In genomic region chr1:15452866-15453571, GRCh38 we compare ENCODE assay signal across 23 cellular contexts. TPM values are rescaled to one million over a fixed set of nuclear protein-coding genes. Genes with fewer than 3 reads are reported as not detected.
DNase-seq lines count a peak whose midpoint lies in the region; ATAC-seq, FAIRE-seq and TF ChIP-seq lines count a peak whose summit lies in the region.
"Had no signal": no experiment of that assay in that cellular context is flagged by ENCODE, and none has a peak within 500 bp of the region (broad histone marks: within the 10 kb centered on the region; RNA-seq: fewer than 3 reads in every experiment).

No MANE protein-coding gene starts in this region.

- WGBS in K562 (ENCODE audit: insufficient coverage, low coverage, missing lambda C conversion rate) = 47% methylated on average over 10 of the region's 10 CpGs

- FAIRE-seq in K562 (lab: Jason Lieb, UNC) = no peak
- FAIRE-seq: GM12892, H54 had no signal

- H3K9me3 Mint-ChIP-seq in glutamatergic neuron (ENCODE audit: unreplicated experiment) = peaks cover 2% of the 10 kb centered on the region
- H3K9me3 Mint-ChIP-seq: CD4-positive, alpha-beta memory T cell had no signal

- TF ChIP-seq EP300 in K562 (IDR thresholded peaks at IDR 0.05; ENCODE audit: low read length) = no peak

- no peaks in the 10 kb centered on the region for H3K36me3 ChIP-seq in K562 (ENCODE audit: control insufficient read depth, insufficient read depth, low read length)
- H3K36me3 ChIP-seq in stomach smooth muscle (ENCODE audit: control insufficient read depth in 2 of 2, insufficient read depth in 2 of 2, low read length in 2 of 2) = no peaks in the 10 kb centered on the region
- H3K36me3 ChIP-seq in brain microvascular endothelial cell (replicated peaks) = no peaks in the 10 kb centered on the region
- H3K36me3 ChIP-seq: BLaER1 had no signal

- H3K79me2 ChIP-seq in K562 (ENCODE audit: control insufficient read depth, insufficient read depth, low read length) = no peaks in the 10 kb centered on the region

- intact Hi-C loops in K562 (cut with micrococcal nuclease) = no loop called here

- peaks cover 5% of the 10 kb centered on the region for H3K36me3 Mint-ChIP-seq in glutamatergic neuron (ENCODE audit: unreplicated experiment)
- H3K36me3 Mint-ChIP-seq: CD14-positive monocyte; CD4-positive, alpha-beta memory T cell had no signal

- no peak for TF ChIP-seq POLR2A in K562 (conservative IDR thresholded peaks at IDR 0.05)

- no peak overlapping the region for H3K4me2 ChIP-seq in K562 (ENCODE audit: insufficient read depth, low read length)
- H3K4me2 ChIP-seq: BLaER1, GM23338 had no signal

- no peak for TF ChIP-seq RAD21 in K562 (CRISPR knock-in tag; conservative IDR thresholded peaks at IDR 0.05 in 1 of 2, IDR thresholded peaks at IDR 0.05 in 1 of 2)

- no peak overlapping the region for H3K4me3 Mint-ChIP-seq in glutamatergic neuron (ENCODE audit: unreplicated experiment)
- H3K4me3 Mint-ChIP-seq: CD14-positive monocyte; CD4-positive, alpha-beta memory T cell; GM23338 had no signal

- no peak for TF ChIP-seq CTCF in K562 (IDR thresholded peaks at IDR 0.05 in 2 of 3, conservative IDR thresholded peaks at IDR 0.05 in 1 of 3; ENCODE audit: insufficient read depth in 2 of 3, low read depth in 1 of 3, low read length in 3 of 3)
- TF ChIP-seq CTCF in brain microvascular endothelial cell (IDR thresholded peaks at IDR 0.05; ENCODE audit: low read depth, low read length, missing control alignments) = no peak
- no peak for TF ChIP-seq CTCF in glutamatergic neuron (IDR thresholded peaks at IDR 0.05; ENCODE audit: partially characterized antibody, unreplicated experiment)

- in situ Hi-C loops in K562 (cut with MboI) = no loop called here
- in situ Hi-C loops in brain microvascular endothelial cell (cut with HindIII; ENCODE audit: low pct_ligation_motif_present, low sequenced_read_pairs) = no loop called here

- H3K27me3 ChIP-seq in K562 (ENCODE audit: control insufficient read depth in 2 of 2, insufficient read depth in 2 of 2, low read length in 2 of 2) (no peaks in the 10 kb centered on the region), stomach smooth muscle (ENCODE audit: control insufficient read depth in 1 of 2, insufficient read depth in 2 of 2, low read length in 2 of 2) (no peaks in the 10 kb centered on the region), brain microvascular endothelial cell (replicated peaks) (no peaks in the 10 kb centered on the region)
- H3K27me3 ChIP-seq: BLaER1 had no signal

- H3K9me3 ChIP-seq in K562 (replicated peaks; ENCODE audit: control insufficient read depth, insufficient read depth, low read depth, low read length) = no peaks in the 10 kb centered on the region
- H3K9me3 ChIP-seq in stomach smooth muscle (ENCODE audit: control insufficient read depth in 2 of 2, low read length in 2 of 2) = peaks cover 0 to 10% of the 10 kb centered on the region in 2 donors
- H3K9me3 ChIP-seq: BLaER1 had no signal

- no peak overlapping the region for H3K4me3 ChIP-seq in K562
- no peak overlapping the region for H3K4me3 ChIP-seq in stomach smooth muscle (ENCODE audit: low read length in 2 of 2)
- H3K4me3 ChIP-seq in brain microvascular endothelial cell (ENCODE audit: low read depth, low read length) = no peak overlapping the region
- H3K4me3 ChIP-seq: BLaER1, GM23338 had no signal

- ATAC-seq in K562 = no peak
- ATAC-seq: GM23338 had no signal

- no peak overlapping the region for H3K9ac ChIP-seq in K562 (ENCODE audit: insufficient read depth in 1 of 2, low read depth in 2 of 2, low read length in 2 of 2)
- H3K9ac ChIP-seq in stomach smooth muscle (ENCODE audit: low read length in 2 of 2) = no peak overlapping the region
- H3K9ac ChIP-seq: BLaER1 had no signal

- POLR2A ChIA-PET in K562 (lab: Yijun Ruan, JAX) = interaction anchor here (0.8 kb wide), 1 partner anchor 282 kb away, joined by 3 read pairs; no protein-coding TSS in a partner anchor

- H3K27me3 Mint-ChIP-seq in glutamatergic neuron (ENCODE audit: unreplicated experiment) = peaks cover 3% of the 10 kb centered on the region

- H3K4me1 Mint-ChIP-seq in glutamatergic neuron (ENCODE audit: low read depth, unreplicated experiment) = peaks cover 1% of the 10 kb centered on the region
- H3K4me1 Mint-ChIP-seq: CD4-positive, alpha-beta memory T cell had no signal

- no peaks in the 10 kb centered on the region for H3K9me1 ChIP-seq in K562 (ENCODE audit: control insufficient read depth, insufficient read depth, low read length)

- H3K27ac Mint-ChIP-seq in glutamatergic neuron (ENCODE audit: unreplicated experiment) = no peak overlapping the region
- H3K27ac Mint-ChIP-seq: CD4-positive, alpha-beta memory T cell; GM23338 had no signal

- peak; percentile 44 for DNase-seq in NCI-H82 (lab: John Stamatoyannopoulos, UW)
- DNase-seq in NCI-H82 treated with DMSO at 0.1 percent for 48 hours (lab: John Stamatoyannopoulos, UW; ENCODE audit: unreplicated experiment) = no peak
- peak; percentile 63 for DNase-seq in NCI-H2171 treated with DMSO at 0.1 percent for 48 hours (lab: John Stamatoyannopoulos, UW)
- DNase-seq in K562 (ENCODE audit: extremely low read depth in 1 of 4, low spot score in 3 of 4) = no peak
- no peak for DNase-seq in brain microvascular endothelial cell
- DNase-seq in GDM1 (lab: John Stamatoyannopoulos, UW) = no peak
- DNase-seq in glutamatergic neuron = no peak
- DNase-seq: 8988T; CD4-positive, alpha-beta memory T cell; DMS53; DND-41 had no signal

- H3K27ac ChIP-seq in K562 (ENCODE audit: extremely low read depth, low read depth, low read length) (no peak overlapping the region), stomach smooth muscle (ENCODE audit: low read length) (peak overlapping the region; percentile 67), brain microvascular endothelial cell (no peak overlapping the region)
- H3K27ac ChIP-seq: BLaER1, HL-60 had no signal

- CTCF ChIA-PET in K562 (lab: Yijun Ruan, JAX; ENCODE audit: low intra/inter-chr PET ratio) = no interaction called here

- H2AFZ ChIP-seq in K562 (ENCODE audit: low read depth, low read length) = peak overlapping the region; percentile 9; the same call in 1 of the 2 replicates
- H2AFZ ChIP-seq: GM23338 had no signal

- no TSS peak for BruUV-seq in K562 (replicated peaks; lab: Mats Ljungman, UMichigan)

- H3K4me1 ChIP-seq in K562 (replicated peaks in 1 of 2; ENCODE audit: control insufficient read depth in 2 of 2, insufficient read depth in 2 of 2, low read length in 2 of 2) (peaks cover 11 to 13% of the 10 kb centered on the region in 2 experiments), stomach smooth muscle (ENCODE audit: control insufficient read depth, insufficient read depth, low read length) (peaks cover 9% of the 10 kb centered on the region)

- no peaks in the 10 kb centered on the region for H4K20me1 ChIP-seq in K562 (replicated peaks; ENCODE audit: control insufficient read depth, insufficient read depth, low read length)
- H4K20me1 ChIP-seq: BLaER1 had no signal

RNA-seq across cellular contexts. Expression of gene CELA2A, which starts 3.5 kb away (rescaled TPM):
- not detected in 2 replicates for total RNA-seq in K562 (2011; cell fraction: chromatin; rRNA removed; ENCODE audit: low replicate concordance)
- not detected in 2 replicates for total RNA-seq in K562 (2011; cell fraction: nucleolus; rRNA removed)
- not detected in 2 replicates for total RNA-seq in K562 (2011; cell fraction: nucleoplasm; rRNA removed)
- total RNA-seq in K562 (2014; rRNA removed) (not detected in 2 replicates), K562 (2014; rRNA removed; fragmentation: Illumina TruSeq; extraction: Trizol) (not detected in 2 replicates), K562 (2015; rRNA removed; fragmentation: Illumina TruSeq; extraction: Trizol) (not detected in 2 replicates), K562 (2021) (0.47 and 0.62 TPM in 2 replicates), glutamatergic neuron (ENCODE audit: unreplicated experiment) (not detected)
- polyA plus RNA-seq in K562 (2011; rRNA removed) (not detected in 2 replicates), K562 (2014; fragmentation: Illumina TruSeq; extraction: Trizol) (not detected in 2 replicates), K562 (2014; fragmentation: Nextera tagmentation; extraction: Ambion mirVana) (not detected), K562 (2014; rRNA removed) (not detected in 2 replicates)
- not detected in 2 replicates for polyA plus RNA-seq in K562 (2011; cell fraction: cytosol; rRNA removed)
- polyA plus RNA-seq in K562 (2011; cell fraction: nucleus; rRNA removed) = 0.17 TPM in 1 of 2 replicates, not detected in the other
- polyA plus RNA-seq in K562 (2012) = 0.30 TPM in 1 of 2 replicates, not detected in the other
- polyA minus RNA-seq in K562 (2011; rRNA and poly(A)+ RNA removed) = not detected in 2 replicates
- polyA minus RNA-seq in K562 (2011; cell fraction: cytosol; rRNA and poly(A)+ RNA removed) = not detected in 2 replicates
- polyA minus RNA-seq in K562 (2011; cell fraction: nucleus; rRNA and poly(A)+ RNA removed) = not detected in 2 replicates
- total RNA-seq: A673; CD4-positive, alpha-beta memory T cell; G401; GM23338; HT1080; IMR-90 had no signal
- polyA plus RNA-seq: AG04450; CD14-positive monocyte; CD4-positive, alpha-beta memory T cell; GM23338; IMR-90 had no signal

RNA-seq across cellular contexts. Expression of gene CTRC, which starts 14.8 kb away (rescaled TPM):
- not detected in 2 replicates for total RNA-seq in K562 (2011; cell fraction: chromatin; rRNA removed; ENCODE audit: low replicate concordance)
- total RNA-seq in K562 (2011; cell fraction: nucleolus; rRNA removed) = not detected in 2 replicates
- total RNA-seq in K562 (2011; cell fraction: nucleoplasm; rRNA removed) = not detected in 2 replicates
- total RNA-seq in K562 (2014; rRNA removed) (not detected in 2 replicates), K562 (2014; rRNA removed; fragmentation: Illumina TruSeq; extraction: Trizol) (not detected in 2 replicates), K562 (2015; rRNA removed; fragmentation: Illumina TruSeq; extraction: Trizol) (not detected in 2 replicates), K562 (2021) (0.84 and 1.2 TPM in 2 replicates), glutamatergic neuron (ENCODE audit: unreplicated experiment) (not detected)
- polyA plus RNA-seq in K562 (2011; rRNA removed) (not detected in 2 replicates), K562 (2014; fragmentation: Illumina TruSeq; extraction: Trizol) (not detected in 2 replicates), K562 (2014; fragmentation: Nextera tagmentation; extraction: Ambion mirVana) (not detected), K562 (2014; rRNA removed) (not detected in 2 replicates)
- polyA plus RNA-seq in K562 (2011; cell fraction: cytosol; rRNA removed) = not detected in 2 replicates
- not detected in 2 replicates for polyA plus RNA-seq in K562 (2011; cell fraction: nucleus; rRNA removed)
- polyA plus RNA-seq in K562 (2012) = 0.03 and 0.12 TPM in 2 replicates
- not detected in 2 replicates for polyA minus RNA-seq in K562 (2011; rRNA and poly(A)+ RNA removed)
- polyA minus RNA-seq in K562 (2011; cell fraction: cytosol; rRNA and poly(A)+ RNA removed) = not detected in 2 replicates
- not detected in 2 replicates for polyA minus RNA-seq in K562 (2011; cell fraction: nucleus; rRNA and poly(A)+ RNA removed)
- total RNA-seq: G401, HT1080, IMR-90 had no signal
- polyA plus RNA-seq: AG04450; CD14-positive monocyte; CD4-positive, alpha-beta memory T cell; GM23338; IMR-90 had no signal

RNA-seq across cellular contexts. Expression of gene CELA2B, which starts 22.9 kb away (rescaled TPM):
- not detected in 2 replicates for total RNA-seq in K562 (2011; cell fraction: chromatin; rRNA removed; ENCODE audit: low replicate concordance)
- total RNA-seq in K562 (2011; cell fraction: nucleolus; rRNA removed) = not detected in 2 replicates
- not detected in 2 replicates for total RNA-seq in K562 (2011; cell fraction: nucleoplasm; rRNA removed)
- total RNA-seq in K562 (2014; rRNA removed) (2.1 TPM in 1 of 2 replicates, not detected in the other), K562 (2014; rRNA removed; fragmentation: Illumina TruSeq; extraction: Trizol) (not detected in 2 replicates), K562 (2015; rRNA removed; fragmentation: Illumina TruSeq; extraction: Trizol) (not detected in 2 replicates), K562 (2021) (0.40 and 0.51 TPM in 2 replicates), glutamatergic neuron (ENCODE audit: unreplicated experiment) (not detected)
- polyA plus RNA-seq in K562 (2011; rRNA removed) (not detected in 2 replicates), K562 (2014; fragmentation: Illumina TruSeq; extraction: Trizol) (not detected in 2 replicates), K562 (2014; fragmentation: Nextera tagmentation; extraction: Ambion mirVana) (under 1 TPM in 1 of 2 experiments, not detected in 1; 0.25 TPM), K562 (2014; rRNA removed) (0.25 and 0.39 TPM in 2 replicates)
- 0.31 TPM in 1 of 2 replicates, not detected in the other for polyA plus RNA-seq in K562 (2011; cell fraction: cytosol; rRNA removed)
- polyA plus RNA-seq in K562 (2011; cell fraction: nucleus; rRNA removed) = not detected in 2 replicates
- 0.28 TPM in 1 of 2 replicates, not detected in the other for polyA plus RNA-seq in K562 (2012)
- polyA minus RNA-seq in K562 (2011; rRNA and poly(A)+ RNA removed) = 0.28 TPM in 1 of 2 replicates, not detected in the other
- not detected in 2 replicates for polyA minus RNA-seq in K562 (2011; cell fraction: cytosol; rRNA and poly(A)+ RNA removed)
- not detected in 2 replicates for polyA minus RNA-seq in K562 (2011; cell fraction: nucleus; rRNA and poly(A)+ RNA removed)
- total RNA-seq: A673; CD4-positive, alpha-beta memory T cell; G401; GM23338; HT1080; IMR-90 had no signal
- polyA plus RNA-seq: AG04450; CD14-positive monocyte; CD4-positive, alpha-beta memory T cell; GM23338; IMR-90 had no signal

RNA-seq across cellular contexts. Expression of gene EFHD2, which starts 43.3 kb away (rescaled TPM):
- total RNA-seq in K562 (2011; cell fraction: chromatin; rRNA removed; ENCODE audit: low replicate concordance) = 5.8 and 18.8 TPM in 2 replicates
- 14.5 and 18.0 TPM in 2 replicates for total RNA-seq in K562 (2011; cell fraction: nucleolus; rRNA removed)
- 10.8 and 14.2 TPM in 2 replicates for total RNA-seq in K562 (2011; cell fraction: nucleoplasm; rRNA removed)
- total RNA-seq in K562 (2014; rRNA removed) = 53.6 and 62.9 TPM in 2 replicates
- total RNA-seq in K562 (2014; rRNA removed; fragmentation: Illumina TruSeq; extraction: Trizol) = 8.6 and 8.8 TPM in 2 replicates
- total RNA-seq in K562 (2015; rRNA removed; fragmentation: Illumina TruSeq; extraction: Trizol) = 25.2 and 27.9 TPM in 2 replicates
- total RNA-seq in K562 (2021) = 64.3 and 70.0 TPM in 2 replicates
- polyA plus RNA-seq in K562 (2011; rRNA removed) = 19.7 and 22.8 TPM in 2 replicates
- 25.0 and 52.4 TPM in 2 replicates for polyA plus RNA-seq in K562 (2011; cell fraction: cytosol; rRNA removed)
- polyA plus RNA-seq in K562 (2011; cell fraction: nucleus; rRNA removed) = 15.0 and 24.5 TPM in 2 replicates
- polyA plus RNA-seq in K562 (2012) = 38.1 and 44.7 TPM in 2 replicates
- 26.1 and 40.7 TPM in 2 replicates for polyA plus RNA-seq in K562 (2014; fragmentation: Illumina TruSeq; extraction: Trizol)
- 1 to 10 TPM; 1.7 to 1.8 TPM for polyA plus RNA-seq in K562 (2014; fragmentation: Nextera tagmentation; extraction: Ambion mirVana)
- polyA plus RNA-seq in K562 (2014; rRNA removed) = 62.3 and 73.5 TPM in 2 replicates
- 5.5 and 6.9 TPM in 2 replicates for polyA minus RNA-seq in K562 (2011; rRNA and poly(A)+ RNA removed)
- 16.4 and 20.5 TPM in 2 replicates for polyA minus RNA-seq in K562 (2011; cell fraction: cytosol; rRNA and poly(A)+ RNA removed)
- polyA minus RNA-seq in K562 (2011; cell fraction: nucleus; rRNA and poly(A)+ RNA removed) = 4.4 and 5.1 TPM in 2 replicates
- total RNA-seq in glutamatergic neuron (ENCODE audit: unreplicated experiment) = 2.6 TPM

Comparison
In these comparisons a context has a peak if more than half of its experiments do, and no peak if none do; other contexts are left out.
1. DNase-seq: peak in NCI-H82 (single experiment) and NCI-H2171 treated with DMSO at 0.1 percent for 48 hours (single experiment); none in NCI-H82 treated with DMSO at 0.1 percent for 48 hours (single experiment), K562 (0 of 4), brain microvascular endothelial cell (single experiment), GDM1 (single experiment) and glutamatergic neuron (single experiment).